Comparison of ENCODE assay signal across 34 cellular contexts in genomic region chr12:29306682-29307081, GRCh38.
"Had no signal": no experiment of that assay in that cellular context is flagged by ENCODE, and none has a peak within 500 bp of the region (broad histone marks: within the 10 kb centered on the region; RNA-seq: fewer than 3 reads in every experiment).

No MANE protein-coding gene starts in this region.

- H3K4me2 ChIP-seq: KMS-11 had no signal

- H3K9ac ChIP-seq: KMS-11 had no signal

- DNase-seq: Karpas-422, Kasumi-1, MG63, MM.1S, MV-4-11, NCI-H1048, NCI-H1092, NCI-H1092 treated with DMSO at 0.1 percent for 48 hours, NCI-H1105, NCI-H1105 treated with DMSO at 0.1 percent for 48 hours, NCI-H1417, NCI-H1417 treated with DMSO at 0.1 percent for 48 hours, NCI-H1436, NCI-H1436 treated with DMSO at 0.1 percent for 48 hours, NCI-H146, NCI-H1694, NCI-H1694 treated with DMSO at 0.1 percent for 48 hours, NCI-H187, NCI-H187 treated with DMSO at 0.1 percent for 48 hours, NCI-H1930, NCI-H2029, NCI-H2029 treated with DMSO at 0.1 percent for 48 hours, NCI-H2081, NCI-H2081 treated with DMSO at 0.1 percent for 48 hours, NCI-H2107, NCI-H2171, NCI-H2171 treated with DMSO at 0.1 percent for 48 hours, NCI-H2227 treated with DMSO at 0.1 percent for 48 hours, NCI-H226, NCI-H345, NCI-H446, NCI-H446 treated with DMSO at 0.1 percent for 48 hours, NCI-H510A had no signal

- H3K4me3 ChIP-seq: MG63 had no signal

- H3K27me3 ChIP-seq: MG63 had no signal

- H3K9me3 ChIP-seq: MG63 had no signal

- H3K27ac ChIP-seq: KMS-11 had no signal
